23 cellular contexts compared by ENCODE assay signal in genomic region chr2:167697194-167697593, GRCh38.
"Had no signal": no experiment of that assay in that cellular context is flagged by ENCODE, and none has a peak within 500 bp of the region (broad histone marks: within the 10 kb centered on the region; RNA-seq: fewer than 3 reads in every experiment).

No MANE protein-coding gene starts in this region.

- H3K4me1 ChIP-seq: colonic mucosa, esophagus muscularis mucosa, left lung, neural progenitor cell, parathyroid adenoma, right lobe of liver, suprapubic skin, thyroid gland, vagina had no signal

- H3K27ac Mint-ChIP-seq: dendritic cell treated with granulocyte-macrophage colony-stimulating factor and Interleukin-4, amounts not matched to agents 40 ng/mL and 50 ng/mL, for 4 days; naive thymus-derived CD4-positive, alpha-beta T cell; nephron; neural progenitor cell; progenitor cell of endocrine pancreas; stimulated activated naive CD8-positive, alpha-beta T cell treated with anti-CD3 and anti-CD28 coated beads, Interleukin-15, amount 100 ng/mL, for 72 hours had no signal

- H3K27me3 ChIP-seq: colonic mucosa, esophagus muscularis mucosa, left lung, neural progenitor cell, right lobe of liver, suprapubic skin, thyroid gland, vagina had no signal

- H3K79me2 ChIP-seq: parathyroid adenoma had no signal

- ATAC-seq: left cardiac atrium; left lung; naive thymus-derived CD4-positive, alpha-beta T cell; right lobe of liver; stimulated activated naive CD8-positive, alpha-beta T cell treated with anti-CD3 and anti-CD28 coated beads, Interleukin-15, amount 100 ng/mL, for 72 hours had no signal

- H3K36me3 ChIP-seq: colonic mucosa, esophagus muscularis mucosa, left lung, neural progenitor cell, right lobe of liver, suprapubic skin, thyroid gland, vagina had no signal

- H3K9me3 ChIP-seq: colonic mucosa, esophagus muscularis mucosa, left lung, right lobe of liver, suprapubic skin, thyroid gland, vagina had no signal

- H3K36me3 Mint-ChIP-seq: naive thymus-derived CD4-positive, alpha-beta T cell had no signal

- H3K4me3 ChIP-seq: colonic mucosa, esophagus muscularis mucosa, left lung, neural progenitor cell, right lobe of liver, suprapubic skin, thyroid gland, vagina had no signal

- H3K4me3 Mint-ChIP-seq: dendritic cell treated with granulocyte-macrophage colony-stimulating factor and Interleukin-4, amounts not matched to agents 40 ng/mL and 50 ng/mL, for 4 days; naive thymus-derived CD4-positive, alpha-beta T cell; nephron; neural progenitor cell; stimulated activated naive CD8-positive, alpha-beta T cell treated with anti-CD3 and anti-CD28 coated beads, Interleukin-15, amount 100 ng/mL, for 72 hours had no signal

- H3K4me1 Mint-ChIP-seq: naive thymus-derived CD4-positive, alpha-beta T cell; neural progenitor cell; stimulated activated naive CD8-positive, alpha-beta T cell treated with anti-CD3 and anti-CD28 coated beads, Interleukin-15, amount 100 ng/mL, for 72 hours had no signal

- H3K9ac ChIP-seq: neural progenitor cell, parathyroid adenoma had no signal

- DNase-seq: colonic mucosa; effector CD8-positive, alpha-beta T cell; hypothalamus; left cardiac atrium; left lung; midbrain; naive thymus-derived CD4-positive, alpha-beta T cell; right lobe of liver; small intestine; stimulated activated CD4-positive, alpha-beta T cell treated with anti-CD3 and anti-CD28 coated beads, Interleukin-15, amount 100 ng/mL, for 24 hours; stimulated activated CD4-positive, alpha-beta T cell treated with anti-CD3 and anti-CD28 coated beads, Interleukin-4, amount 100 ng/mL, for 1 hour; stimulated activated CD8-positive, alpha-beta memory T cell treated with anti-CD3 and anti-CD28 coated beads, Interleukin-4, amount 100 ng/mL, for 48 hours; stimulated activated naive CD4-positive, alpha-beta T cell; stimulated activated naive CD8-positive, alpha-beta T cell treated with anti-CD3 and anti-CD28 coated beads, Interleukin-15, amount 100 ng/mL, for 72 hours; thyroid gland had no signal

- H3K9me3 Mint-ChIP-seq: dendritic cell treated with granulocyte-macrophage colony-stimulating factor and Interleukin-4, amounts not matched to agents 40 ng/mL and 50 ng/mL, for 4 days; neural progenitor cell; stimulated activated naive CD8-positive, alpha-beta T cell treated with anti-CD3 and anti-CD28 coated beads, Interleukin-15, amount 100 ng/mL, for 72 hours had no signal

- H3K4me2 ChIP-seq: neural progenitor cell had no signal

- H3K27me3 Mint-ChIP-seq: dendritic cell treated with granulocyte-macrophage colony-stimulating factor and Interleukin-4, amounts not matched to agents 40 ng/mL and 50 ng/mL, for 4 days; naive thymus-derived CD4-positive, alpha-beta T cell; progenitor cell of endocrine pancreas; stimulated activated naive CD8-positive, alpha-beta T cell treated with anti-CD3 and anti-CD28 coated beads, Interleukin-15, amount 100 ng/mL, for 72 hours had no signal

- H2AFZ ChIP-seq: neural progenitor cell, parathyroid adenoma had no signal

- H3K27ac ChIP-seq: colonic mucosa, esophagus muscularis mucosa, left lung, neural progenitor cell, parathyroid adenoma, right lobe of liver, suprapubic skin, thyroid gland, vagina had no signal
